ENCODE assay signal across 25 cellular contexts in genomic region chr15:67845974-67846373, GRCh38. TPM values are rescaled to one million over a fixed set of nuclear protein-coding genes. Genes with fewer than 3 reads are reported as not detected.
"Had no signal": no experiment of that assay in that cellular context is flagged by ENCODE, and none has a peak within 500 bp of the region (broad histone marks: within the 10 kb centered on the region; RNA-seq: fewer than 3 reads in every experiment).

No MANE protein-coding gene starts in this region.

- H3K9me3 ChIP-seq: Peyer's patch had no signal

- H3K27me3 ChIP-seq: Peyer's patch, SJSA1 had no signal

- H3K27ac ChIP-seq: Peyer's patch, SJSA1, SK-N-MC had no signal

- ATAC-seq: HepG2, PC-3 had no signal

- H3K36me3 ChIP-seq: Peyer's patch, SJSA1 had no signal

- H3K4me3 ChIP-seq: Peyer's patch, SJSA1, SK-N-MC had no signal

- DNase-seq: IMR-90, Kasumi-1, KG1, MM.1S, NCI-H1092 treated with DMSO at 0.1 percent for 48 hours, NCI-H1436, NCI-H1694, NCI-H187 treated with DMSO at 0.1 percent for 48 hours, NCI-H2029 treated with DMSO at 0.1 percent for 48 hours, NCI-H2171 treated with DMSO at 0.1 percent for 48 hours, NCI-H345, NCI-H446 treated with DMSO at 0.1 percent for 48 hours, NCI-H510A treated with DMSO at 0.1 percent for 48 hours, NCI-H526, PC-3, Peyer's patch, Right ventricle myocardium superior, SIG-M5 had no signal

RNA-seq across cellular contexts. Expression of gene RNU6-1, which starts 6.1 kb away (rescaled TPM):
- total RNA-seq: HT1080, IMR-90, M059J, OCI-LY7, PC-3, Peyer's patch, Right ventricle myocardium superior, RPMI7951, SJSA1 had no signal
- polyA plus RNA-seq: HepG2, IMR-90 had no signal

RNA-seq across cellular contexts. Expression of gene SKOR1, which starts 20.7 kb away (rescaled TPM):
- total RNA-seq: HT1080, IMR-90, RPMI7951, SJSA1 had no signal
